In the genomic region with DNA sequence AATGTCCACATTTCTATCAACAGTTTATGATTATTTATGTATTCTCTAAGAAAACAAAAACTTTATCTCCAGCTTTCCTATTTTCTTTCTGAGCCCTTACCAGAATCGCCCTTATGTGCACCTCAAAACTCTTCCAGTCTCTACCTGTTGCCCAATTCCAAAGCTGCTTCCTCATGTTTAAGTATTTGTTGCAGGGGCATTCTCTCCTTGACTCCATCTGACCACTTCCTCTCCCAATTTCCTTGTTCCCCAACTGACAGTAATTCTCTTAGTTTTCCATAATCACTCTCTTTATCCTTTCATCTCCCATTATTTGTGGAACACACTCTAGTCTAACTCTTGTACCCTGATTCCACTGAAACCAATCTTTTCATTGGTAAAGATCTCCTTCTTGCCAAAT, we compare ENCODE assay signal across 27 cellular contexts.
A peak's percentile ranks its signal among the peaks of the same experiment; 100 is the strongest.
DNase-seq lines count a peak whose midpoint lies in the region; ATAC-seq, FAIRE-seq and TF ChIP-seq lines count a peak whose summit lies in the region.
"Had no signal": no experiment of that assay in that cellular context is flagged by ENCODE, and none has a peak within 500 bp of the region (broad histone marks: within the 10 kb centered on the region; RNA-seq: fewer than 3 reads in every experiment).

No MANE protein-coding gene starts in this region.

- H2AFZ ChIP-seq in astrocyte (ENCODE audit: low read depth, low read length): no peak overlapping the region

- no peak for TF ChIP-seq CTCF in D721Med (IDR thresholded peaks at IDR 0.05; ENCODE audit: insufficient read depth, missing control alignments)
- no peak for TF ChIP-seq CTCF in astrocyte (IDR thresholded peaks at IDR 0.05; ENCODE audit: insufficient read depth, low read depth, low read length)
- TF ChIP-seq CTCF in heart left ventricle (IDR thresholded peaks at IDR 0.05): no peak

- 85 to 95% (median 89%) methylated on average over 1 of the region's 1 CpG for WGBS in heart left ventricle, 4 donors

- H3K27me3 Mint-ChIP-seq in astrocyte (ENCODE audit: low read depth, unreplicated experiment): no peaks in the 10 kb centered on the region
- H3K27me3 Mint-ChIP-seq in activated T-helper 1 cell treated with anti-CD3 and anti-CD28 coated beads, Interleukin-12 subunit alpha, Interleukin-12 subunit beta, Interleukin-2, Interleukin-4 antibody, amounts not matched to agents 30 ng/mL and 10 ng/mL and 1 ng/mL, durations not matched to agents 14 hours and 24 hours and 36 hours (ENCODE audit: insufficient read depth): peaks cover 6% of the 10 kb centered on the region

- H3K4me1 ChIP-seq in astrocyte (ENCODE audit: insufficient read depth, low read length) (peaks cover 31% of the 10 kb centered on the region), heart left ventricle (no peaks in the 10 kb centered on the region)

- H3K9me3 ChIP-seq in astrocyte (ENCODE audit: insufficient read depth, low read depth, low read length) (no peaks in the 10 kb centered on the region), heart left ventricle (no peaks in the 10 kb centered on the region)
- H3K9me3 ChIP-seq: transverse colon had no signal

- FAIRE-seq in D721Med (lab: Jason Lieb, UNC) (peak; percentile 71), astrocyte (lab: Jason Lieb, UNC) (no peak)
- FAIRE-seq: H1, islet of Langerhans, small intestine had no signal

- no peak for ATAC-seq in heart left ventricle
- no peak for ATAC-seq in GM19351 (IDR thresholded peaks at IDR 0.05; ENCODE audit: unreplicated experiment)
- ATAC-seq in GM18511 (IDR thresholded peaks at IDR 0.05; ENCODE audit: unreplicated experiment): no peak
- ATAC-seq: left ventricle myocardium superior; natural killer cell treated with Interleukin-12 subunit alpha and Interleukin-12 subunit beta and Interleukin-15 and Interleukin-18, amount 100 ng/mL, for 72 hours; Right ventricle myocardium inferior had no signal

- peak overlapping the region; percentile 93 for H3K27ac ChIP-seq in astrocyte (ENCODE audit: low read depth, low read length)
- no peak overlapping the region for H3K27ac ChIP-seq in heart left ventricle
- H3K27ac ChIP-seq: transverse colon had no signal

- H3K4me2 ChIP-seq in astrocyte (ENCODE audit: low read length): peak overlapping the region; percentile 67

- H3K4me3 ChIP-seq in astrocyte (ENCODE audit: insufficient read depth, low read depth, low read length): no peak overlapping the region
- no peak overlapping the region for H3K4me3 ChIP-seq in heart left ventricle
- H3K4me3 ChIP-seq: transverse colon had no signal

- no peak for TF ChIP-seq POLR2A in heart left ventricle (IDR thresholded peaks at IDR 0.05)

- no peaks in the 10 kb centered on the region for H3K79me2 ChIP-seq in astrocyte (ENCODE audit: insufficient read depth, low read length)

- DNase-seq in D721Med (ENCODE audit: insufficient read length, low spot score) (no peak), Kasumi-1 (lab: John Stamatoyannopoulos, UW) (peak; percentile 12 to 14), astrocyte (ENCODE audit: low read depth) (no peak), kidney tubule cell (ENCODE audit: low spot score) (peak; percentile 77), heart left ventricle (no peak)
- DNase-seq in activated T-helper 1 cell treated with anti-CD3 and anti-CD28 coated beads, Interleukin-12 subunit alpha, Interleukin-12 subunit beta, Interleukin-2, Interleukin-4 antibody, amounts not matched to agents 30 ng/mL and 10 ng/mL and 1 ng/mL, durations not matched to agents 14 hours and 24 hours and 36 hours (ENCODE audit: low spot score): no peak
- DNase-seq: activated CD4-positive, alpha-beta T cell treated with anti-CD3 and anti-CD28 coated beads for 36 hours; activated gamma-delta T cell treated with Interleukin-2 at 50 U/mL for 16 hours; activated T-cell treated with anti-CD3 and anti-CD28 coated beads for 4 hours; COR-L47; DND-41; left ventricle myocardium superior; NCI-H146; NCI-H2107; NCI-H446; NCI-H774; retina; small intestine; transverse colon had no signal

- H3K9me3 Mint-ChIP-seq in astrocyte (ENCODE audit: unreplicated experiment): no peaks in the 10 kb centered on the region
- no peaks in the 10 kb centered on the region for H3K9me3 Mint-ChIP-seq in activated T-helper 1 cell treated with anti-CD3 and anti-CD28 coated beads, Interleukin-12 subunit alpha, Interleukin-12 subunit beta, Interleukin-2, Interleukin-4 antibody, amounts not matched to agents 30 ng/mL and 10 ng/mL and 1 ng/mL, durations not matched to agents 14 hours and 24 hours and 36 hours
- H3K9me3 Mint-ChIP-seq: natural killer cell treated with Interleukin-12 subunit alpha and Interleukin-12 subunit beta and Interleukin-15 and Interleukin-18, amount 100 ng/mL, for 72 hours; T-helper 2 cell treated with Interferon-gamma antibody and Interleukin-4, amounts not matched to agents 5 μg/mL and 100 μg/mL, for 36 hours had no signal

- intact Hi-C loops in heart left ventricle (cut with DNase I): loop anchor here in 2 of 10 donors (5.0 to 10.0 kb wide), 2 partner anchors 45 to 577 kb away; no protein-coding TSS in a partner anchor
- intact Hi-C loops in activated T-helper 1 cell treated with anti-CD3 and anti-CD28 coated beads, Interleukin-12 subunit alpha, Interleukin-12 subunit beta, Interleukin-2, Interleukin-4 antibody, amounts not matched to agents 30 ng/mL and 10 ng/mL and 1 ng/mL, durations not matched to agents 14 hours and 24 hours and 36 hours (cut with micrococcal nuclease): no loop called here

- H3K4me1 Mint-ChIP-seq in astrocyte (ENCODE audit: low read depth, unreplicated experiment): peaks cover 21% of the 10 kb centered on the region
- no peaks in the 10 kb centered on the region for H3K4me1 Mint-ChIP-seq in activated T-helper 1 cell treated with anti-CD3 and anti-CD28 coated beads, Interleukin-12 subunit alpha, Interleukin-12 subunit beta, Interleukin-2, Interleukin-4 antibody, amounts not matched to agents 30 ng/mL and 10 ng/mL and 1 ng/mL, durations not matched to agents 14 hours and 24 hours and 36 hours (ENCODE audit: low read depth)
- H3K4me1 Mint-ChIP-seq: IgD-negative memory B cell had no signal

- H3K36me3 Mint-ChIP-seq in astrocyte (ENCODE audit: low read depth, unreplicated experiment): no peaks in the 10 kb centered on the region
- H3K36me3 Mint-ChIP-seq in activated T-helper 1 cell treated with anti-CD3 and anti-CD28 coated beads, Interleukin-12 subunit alpha, Interleukin-12 subunit beta, Interleukin-2, Interleukin-4 antibody, amounts not matched to agents 30 ng/mL and 10 ng/mL and 1 ng/mL, durations not matched to agents 14 hours and 24 hours and 36 hours (ENCODE audit: low read depth): no peaks in the 10 kb centered on the region
- H3K36me3 Mint-ChIP-seq: IgD-negative memory B cell had no signal

- no peak overlapping the region for H3K27ac Mint-ChIP-seq in astrocyte (ENCODE audit: unreplicated experiment)
- no peak overlapping the region for H3K27ac Mint-ChIP-seq in activated T-helper 1 cell treated with anti-CD3 and anti-CD28 coated beads, Interleukin-12 subunit alpha, Interleukin-12 subunit beta, Interleukin-2, Interleukin-4 antibody, amounts not matched to agents 30 ng/mL and 10 ng/mL and 1 ng/mL, durations not matched to agents 14 hours and 24 hours and 36 hours
- H3K27ac Mint-ChIP-seq: activated CD4-positive, alpha-beta T cell treated with anti-CD3 and anti-CD28 coated beads for 36 hours; natural killer cell treated with Interleukin-12 subunit alpha and Interleukin-12 subunit beta and Interleukin-15 and Interleukin-18, amount 100 ng/mL, for 72 hours; T-helper 2 cell treated with Interferon-gamma antibody and Interleukin-4, amounts not matched to agents 5 μg/mL and 100 μg/mL, for 36 hours had no signal

- H3K36me3 ChIP-seq in astrocyte (ENCODE audit: insufficient read depth, low read length): no peaks in the 10 kb centered on the region
- no peaks in the 10 kb centered on the region for H3K36me3 ChIP-seq in heart left ventricle
- H3K36me3 ChIP-seq: transverse colon had no signal

- H3K9ac ChIP-seq in astrocyte (ENCODE audit: low read length): peak overlapping the region; percentile 60

- no peak overlapping the region for H3K4me3 Mint-ChIP-seq in astrocyte (ENCODE audit: unreplicated experiment)
- no peak overlapping the region for H3K4me3 Mint-ChIP-seq in activated T-helper 1 cell treated with anti-CD3 and anti-CD28 coated beads, Interleukin-12 subunit alpha, Interleukin-12 subunit beta, Interleukin-2, Interleukin-4 antibody, amounts not matched to agents 30 ng/mL and 10 ng/mL and 1 ng/mL, durations not matched to agents 14 hours and 24 hours and 36 hours
- H3K4me3 Mint-ChIP-seq: activated CD4-positive, alpha-beta T cell treated with anti-CD3 and anti-CD28 coated beads for 36 hours; IgD-negative memory B cell; natural killer cell treated with Interleukin-12 subunit alpha and Interleukin-12 subunit beta and Interleukin-15 and Interleukin-18, amount 100 ng/mL, for 72 hours; T-helper 2 cell treated with Interferon-gamma antibody and Interleukin-4, amounts not matched to agents 5 μg/mL and 100 μg/mL, for 36 hours had no signal

- H3K27me3 ChIP-seq in astrocyte (ENCODE audit: insufficient read depth, low read length) (no peaks in the 10 kb centered on the region), heart left ventricle (no peaks in the 10 kb centered on the region)
- H3K27me3 ChIP-seq: transverse colon had no signal

- H4K20me1 ChIP-seq in astrocyte (ENCODE audit: insufficient read depth, low read length): no peaks in the 10 kb centered on the region

Comparison
In these comparisons a context has a peak if more than half of its experiments do, and no peak if none do; other contexts are left out.
1. DNase-seq: peak in Kasumi-1 (2 of 2) and kidney tubule cell (single experiment); none in D721Med (single experiment), astrocyte (single experiment), heart left ventricle (0 of 5) and activated T-helper 1 cell treated with anti-CD3 and anti-CD28 coated beads, Interleukin-12 subunit alpha, Interleukin-12 subunit beta, Interleukin-2, Interleukin-4 antibody, amounts not matched to agents 30 ng/mL and 10 ng/mL and 1 ng/mL, durations not matched to agents 14 hours and 24 hours and 36 hours (single experiment).